Comparison of ENCODE assay signal across 26 cellular contexts in the genomic region with DNA sequence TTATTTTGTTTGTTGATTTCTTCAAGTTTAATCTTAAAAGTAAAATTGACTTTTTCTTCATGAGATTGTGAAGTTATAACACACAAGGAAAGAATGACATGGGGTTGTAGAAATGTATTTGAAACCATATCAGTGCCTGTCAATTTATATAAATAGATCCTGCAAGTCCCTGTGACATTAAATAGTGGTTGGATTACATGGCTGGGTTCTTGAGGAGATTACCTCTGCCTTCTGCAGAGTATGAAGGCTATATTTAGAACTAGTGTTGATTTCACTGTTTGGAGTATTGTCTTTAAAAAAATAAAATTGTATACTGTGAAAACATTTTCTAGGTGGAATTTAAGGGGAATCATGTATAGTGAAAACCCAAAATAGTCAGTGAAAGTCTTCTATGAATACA.
"Had no signal": no experiment of that assay in that cellular context is flagged by ENCODE, and none has a peak within 500 bp of the region (broad histone marks: within the 10 kb centered on the region; RNA-seq: fewer than 3 reads in every experiment).

No MANE protein-coding gene starts in this region.

- H3K9me3 ChIP-seq: ascending aorta, Peyer's patch had no signal

- H3K27ac ChIP-seq: ascending aorta, Peyer's patch, SK-N-MC had no signal

- DNase-seq: activated CD4-positive, alpha-beta T cell treated with anti-CD3 and anti-CD28 coated beads, Interleukin-2, amount 10 ng/mL, durations not matched to agents 24 days and 14 days; activated CD4-positive, alpha-beta T cell treated with anti-CD3 and anti-CD28 coated beads, Interleukin-2, amount 50 U/mL, for 4 hours; activated CD8-positive, alpha-beta T cell treated with anti-CD3 and anti-CD28 coated beads for 36 hours; activated gamma-delta T cell; activated naive CD4-positive, alpha-beta T cell treated with Interleukin-2 at 50 U/mL for 16 hours; activated naive CD8-positive, alpha-beta T cell treated with anti-CD3 and anti-CD28 coated beads, Interleukin-2, amount 10 ng/mL, durations not matched to agents 7 days and 5 days; activated T-cell treated with anti-CD3 and anti-CD28 coated beads, Interleukin-2, amount 50 U/mL, for 1 hour; amygdala; Karpas-422; KBM-7; NCI-H1105; NCI-H1417 treated with DMSO at 0.1 percent for 48 hours; NCI-H1694; NCI-H1930; NCI-H2081 treated with DMSO at 0.1 percent for 48 hours; NCI-H226; NCI-H446 treated with DMSO at 0.1 percent for 48 hours; NCI-H524; NCI-H69; NK-92 treated with Interleukin-12 subunit alpha and Interleukin-12 subunit beta, amount 100 ng/mL, for 24 hours; PC-3; Peyer's patch; RPMI8226; T1000 had no signal

- H3K4me3 ChIP-seq: ascending aorta, Peyer's patch, SK-N-MC had no signal

- ATAC-seq: activated CD8-positive, alpha-beta T cell treated with anti-CD3 and anti-CD28 coated beads for 36 hours; PC-3 had no signal

- H3K4me1 ChIP-seq: ascending aorta, Peyer's patch had no signal

- H3K36me3 ChIP-seq: ascending aorta, Peyer's patch had no signal

- H3K27me3 ChIP-seq: ascending aorta, Peyer's patch had no signal
